Comparison of ENCODE assay signal across 28 cellular contexts in the genomic region with DNA sequence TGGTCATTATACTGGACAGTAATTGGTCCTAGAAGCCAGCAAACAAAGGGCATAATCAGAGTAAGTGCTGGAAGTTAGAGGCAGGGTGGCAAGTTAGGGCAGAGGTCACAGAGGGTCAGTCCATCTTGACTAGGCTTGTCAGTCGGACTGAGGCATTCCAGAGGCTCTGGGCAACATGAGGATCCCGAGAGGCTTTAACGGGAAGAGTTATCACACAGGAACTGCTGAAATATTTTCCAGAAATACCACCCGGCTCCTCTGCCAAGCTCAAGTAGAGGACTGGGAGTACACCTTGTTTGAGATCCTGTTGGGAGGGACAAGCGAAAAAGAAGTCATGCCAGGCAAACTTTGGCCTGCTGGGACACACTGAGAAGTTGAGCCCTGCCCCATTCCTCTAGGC.
"Had no signal": no experiment of that assay in that cellular context is flagged by ENCODE, and none has a peak within 500 bp of the region (broad histone marks: within the 10 kb centered on the region; RNA-seq: fewer than 3 reads in every experiment).

No MANE protein-coding gene starts in this region.

- DNase-seq: activated CD4-positive, alpha-beta memory T cell treated with anti-CD3 and anti-CD28 coated beads for 36 hours; activated CD4-positive, alpha-beta T cell treated with anti-CD3 and anti-CD28 coated beads for 36 hours; activated CD4-positive, alpha-beta T cell treated with anti-CD3 and anti-CD28 coated beads, Interleukin-2, amount 10 ng/mL, durations not matched to agents 24 days and 14 days; activated CD4-positive, CD25-positive, alpha-beta regulatory T cell; activated CD4-positive, CD25-positive, alpha-beta regulatory T cell treated with anti-CD3 and anti-CD28 coated beads, Interleukin-2, amount 50 U/mL, for 72 hours; activated CD8-positive, alpha-beta memory T cell treated with anti-CD3 and anti-CD28 coated beads, Interleukin-2, amount 10 ng/mL, durations not matched to agents 7 days and 5 days; activated CD8-positive, alpha-beta memory T cell treated with anti-CD3 and anti-CD28 coated beads, Interleukin-2, amount 50 U/mL, for 4 hours; activated CD8-positive, alpha-beta T cell treated with anti-CD3 and anti-CD28 coated beads, Interleukin-2, amount 10 ng/mL, durations not matched to agents 7 days and 5 days; activated gamma-delta T cell; activated naive CD4-positive, alpha-beta T cell treated with anti-CD3 and anti-CD28 coated beads, Interleukin-2, amount 50 U/mL, for 16 hours; activated naive CD4-positive, alpha-beta T cell treated with Interleukin-2 at 50 U/mL for 16 hours; activated T-cell treated with anti-CD3 and anti-CD28 coated beads, Interleukin-2, amount 50 U/mL, for 1 hour; activated T-cell treated with anti-CD3 and anti-CD28 coated beads, Interleukin-2, amount 50 U/mL, for 48 hours; amniotic stem cell; anterior cingulate cortex; brain microvascular endothelial cell; dorsolateral prefrontal cortex; effector memory CD4-positive, alpha-beta T cell; endodermal cell; foreskin fibroblast; T-helper 1 cell; T-helper 17 cell; T1000 had no signal

- H3K36me3 Mint-ChIP-seq: activated CD4-positive, alpha-beta memory T cell treated with anti-CD3 and anti-CD28 coated beads for 36 hours; activated CD8-positive, alpha-beta memory T cell treated with anti-CD3 and anti-CD28 coated beads, Interleukin-2, amount 10 ng/mL, durations not matched to agents 7 days and 5 days; activated naive CD8-positive, alpha-beta T cell had no signal

- H3K4me1 Mint-ChIP-seq: activated CD4-positive, alpha-beta T cell treated with anti-CD3 and anti-CD28 coated beads for 36 hours; activated CD4-positive, alpha-beta T cell treated with anti-CD3 and anti-CD28 coated beads, Interleukin-2, amount 10 ng/mL, durations not matched to agents 24 days and 14 days; activated CD8-positive, alpha-beta memory T cell treated with anti-CD3 and anti-CD28 coated beads, Interleukin-2, amount 10 ng/mL, durations not matched to agents 7 days and 5 days; central memory CD8-positive, alpha-beta T cell had no signal

- H3K4me3 Mint-ChIP-seq: activated CD4-positive, alpha-beta memory T cell treated with anti-CD3 and anti-CD28 coated beads for 36 hours; activated CD4-positive, alpha-beta T cell treated with anti-CD3 and anti-CD28 coated beads for 36 hours; activated CD4-positive, alpha-beta T cell treated with anti-CD3 and anti-CD28 coated beads, Interleukin-2, amount 10 ng/mL, durations not matched to agents 24 days and 14 days; activated CD8-positive, alpha-beta memory T cell treated with anti-CD3 and anti-CD28 coated beads, Interleukin-2, amount 10 ng/mL, durations not matched to agents 7 days and 5 days; activated CD8-positive, alpha-beta T cell treated with anti-CD3 and anti-CD28 coated beads, Interleukin-2, amount 10 ng/mL, durations not matched to agents 7 days and 5 days; activated naive CD8-positive, alpha-beta T cell; central memory CD8-positive, alpha-beta T cell; dendritic cell treated with granulocyte-macrophage colony-stimulating factor and Interleukin-4, amounts not matched to agents 40 ng/mL and 50 ng/mL, for 4 days; endodermal cell; T-helper 17 cell; T-helper 2 cell treated with Interferon-gamma antibody and Interleukin-4, amounts not matched to agents 5 μg/mL and 100 μg/mL, for 36 hours had no signal

- H3K4me3 ChIP-seq: coronary artery, dorsolateral prefrontal cortex had no signal

- H3K27ac ChIP-seq: brain microvascular endothelial cell, coronary artery, dorsolateral prefrontal cortex had no signal

- H3K27me3 ChIP-seq: brain microvascular endothelial cell, dorsolateral prefrontal cortex had no signal

- H3K27ac Mint-ChIP-seq: activated CD4-positive, alpha-beta memory T cell treated with anti-CD3 and anti-CD28 coated beads for 36 hours; activated CD4-positive, alpha-beta T cell treated with anti-CD3 and anti-CD28 coated beads for 36 hours; activated CD4-positive, alpha-beta T cell treated with anti-CD3 and anti-CD28 coated beads, Interleukin-2, amount 10 ng/mL, durations not matched to agents 24 days and 14 days; activated CD8-positive, alpha-beta memory T cell treated with anti-CD3 and anti-CD28 coated beads, Interleukin-2, amount 10 ng/mL, durations not matched to agents 7 days and 5 days; activated CD8-positive, alpha-beta T cell treated with anti-CD3 and anti-CD28 coated beads, Interleukin-2, amount 10 ng/mL, durations not matched to agents 7 days and 5 days; activated naive CD8-positive, alpha-beta T cell; dendritic cell treated with granulocyte-macrophage colony-stimulating factor and Interleukin-4, amounts not matched to agents 40 ng/mL and 50 ng/mL, for 4 days; endodermal cell; T-helper 2 cell treated with Interferon-gamma antibody and Interleukin-4, amounts not matched to agents 5 μg/mL and 100 μg/mL, for 36 hours had no signal

- H3K9me3 Mint-ChIP-seq: activated CD4-positive, alpha-beta memory T cell treated with anti-CD3 and anti-CD28 coated beads for 36 hours; activated CD4-positive, alpha-beta T cell treated with anti-CD3 and anti-CD28 coated beads, Interleukin-2, amount 10 ng/mL, durations not matched to agents 24 days and 14 days; central memory CD8-positive, alpha-beta T cell; dendritic cell treated with granulocyte-macrophage colony-stimulating factor and Interleukin-4, amounts not matched to agents 40 ng/mL and 50 ng/mL, for 4 days; T-helper 2 cell treated with Interferon-gamma antibody and Interleukin-4, amounts not matched to agents 5 μg/mL and 100 μg/mL, for 36 hours had no signal

- H3K36me3 ChIP-seq: brain microvascular endothelial cell had no signal

- ATAC-seq: activated CD4-positive, alpha-beta T cell treated with anti-CD3 and anti-CD28 coated beads for 36 hours; activated CD8-positive, alpha-beta memory T cell treated with anti-CD3 and anti-CD28 coated beads, Interleukin-2, amount 10 ng/mL, durations not matched to agents 7 days and 5 days; activated CD8-positive, alpha-beta T cell treated with anti-CD3 and anti-CD28 coated beads, Interleukin-2, amount 10 ng/mL, durations not matched to agents 7 days and 5 days; T-helper 17 cell had no signal
